Comparison of ENCODE assay signal across 15 cellular contexts in the genomic region with DNA sequence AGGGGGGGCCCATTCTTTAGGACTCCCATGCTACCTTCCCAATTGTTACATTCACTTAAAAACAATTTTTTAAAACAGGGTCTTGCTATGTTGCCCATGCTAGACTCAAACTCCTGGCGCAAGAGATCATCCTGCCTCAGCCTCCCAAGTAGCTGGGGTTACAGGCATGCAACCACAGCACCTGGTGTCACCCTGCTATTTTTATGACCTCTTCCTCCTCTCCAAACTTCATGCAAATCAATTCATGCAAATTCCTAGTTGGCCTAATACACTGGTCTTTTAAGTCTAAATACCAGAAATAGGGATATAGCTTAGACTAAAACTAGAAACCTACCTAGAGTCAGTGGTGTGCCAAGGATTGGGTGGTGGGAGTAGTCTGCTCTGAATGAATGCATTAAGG. TPM values are rescaled to one million over a fixed set of nuclear protein-coding genes. Genes with fewer than 3 reads are reported as not detected.
A peak's percentile ranks its signal among the peaks of the same experiment; 100 is the strongest.
DNase-seq lines count a peak whose midpoint lies in the region; ATAC-seq lines count a peak whose summit lies in the region.
"Had no signal": no experiment of that assay in that cellular context is flagged by ENCODE, and none has a peak within 500 bp of the region (broad histone marks: within the 10 kb centered on the region; RNA-seq: fewer than 3 reads in every experiment).

No MANE protein-coding gene starts in this region.

- H3K18ac ChIP-seq in neuronal stem cell (ENCODE audit: low read length), result no peak overlapping the region

- no peak overlapping the region for H3K4ac ChIP-seq in neuronal stem cell (ENCODE audit: low read length)

- peaks cover 0 to 7% (median 0%) of the 10 kb centered on the region in 3 experiments for H3K27me3 ChIP-seq in neuronal stem cell (ENCODE audit: control insufficient read depth in 3 of 3, insufficient read depth in 3 of 3, low read depth in 1 of 3, low read length in 3 of 3)
- no peaks in the 10 kb centered on the region for H3K27me3 ChIP-seq in CD8-positive, alpha-beta memory T cell (ENCODE audit: insufficient read depth, low read length, poor library complexity, severe bottlenecking)
- H3K27me3 ChIP-seq: adrenal gland, right atrium auricular region had no signal

- H3K9me3 ChIP-seq in neuronal stem cell (replicated peaks in 1 of 2; ENCODE audit: control insufficient read depth in 2 of 2, insufficient read depth in 1 of 2, low read depth in 1 of 2, low read length in 2 of 2), result no peaks in the 10 kb centered on the region
- H3K9me3 ChIP-seq in CD8-positive, alpha-beta memory T cell (ENCODE audit: low read length), result no peaks in the 10 kb centered on the region
- H3K9me3 ChIP-seq: adrenal gland, right atrium auricular region had no signal

- no peak overlapping the region for H2BK120ac ChIP-seq in neuronal stem cell (ENCODE audit: low read depth, low read length)

- no peak overlapping the region for H2AFZ ChIP-seq in neuronal stem cell (ENCODE audit: low read length)

- no peak overlapping the region for H2AK5ac ChIP-seq in neuronal stem cell (ENCODE audit: low read depth, low read length)

- DNase-seq in germinal center (ENCODE audit: low spot score) (peak; percentile 79), cardiac septum (ENCODE audit: low spot score) (no peak), KBM-7 (no peak), neuronal stem cell (ENCODE audit: low spot score) (no peak)
- DNase-seq in CD8-positive, alpha-beta memory T cell, result no peak
- DNase-seq: adrenal gland; CD4-positive, CD25-positive, alpha-beta regulatory T cell; H9; NCI-H1105; NCI-H446 treated with DMSO at 0.1 percent for 48 hours had no signal

- no peak overlapping the region for H3K27ac ChIP-seq in neuronal stem cell (replicated peaks; ENCODE audit: low read length)
- H3K27ac ChIP-seq in CD8-positive, alpha-beta memory T cell (ENCODE audit: low read depth, low read length), result no peak overlapping the region
- H3K27ac ChIP-seq: adrenal gland, right atrium auricular region, VCaP had no signal

- no peak overlapping the region for H3K27ac Mint-ChIP-seq in CD8-positive, alpha-beta memory T cell
- H3K27ac Mint-ChIP-seq: CD4-positive, CD25-positive, alpha-beta regulatory T cell; H9 had no signal

- no peak overlapping the region for H2BK12ac ChIP-seq in neuronal stem cell (ENCODE audit: low read length)

- no peak overlapping the region for H4K91ac ChIP-seq in neuronal stem cell (ENCODE audit: low read depth, low read length, poor library complexity)

- POLR2A ChIA-PET in CD8-positive, alpha-beta memory T cell (lab: Charles Lee), result no interaction called here

- no peak overlapping the region for H3K14ac ChIP-seq in neuronal stem cell (ENCODE audit: low read length)

- H3K4me2 ChIP-seq in neuronal stem cell (ENCODE audit: insufficient read depth, low read length, poor library complexity, severe bottlenecking), result no peak overlapping the region

- CTCF ChIA-PET in CD8-positive, alpha-beta memory T cell (lab: Charles Lee), result no interaction called here

- H3K4me3 Mint-ChIP-seq in CD8-positive, alpha-beta memory T cell, result no peak overlapping the region
- H3K4me3 Mint-ChIP-seq: CD4-positive, CD25-positive, alpha-beta regulatory T cell; H9 had no signal

- in situ Hi-C loops in KBM-7 (cut with MboI; ENCODE audit: low pct_unique_long_range_greater_than_20kb, low sequenced_read_pairs), result no loop called here

- H3K23ac ChIP-seq in neuronal stem cell (ENCODE audit: low read depth, low read length, poor library complexity), result no peak overlapping the region

- WGBS in neuronal stem cell (ENCODE audit: extremely low coverage in 2 of 2, insufficient read length in 2 of 2, insufficient replicate concordance in 1 of 2), 2 donors, result no CpG with 5 or more reads among the region's 1 CpG

- no peak overlapping the region for H2BK5ac ChIP-seq in neuronal stem cell (ENCODE audit: low read length)

- intact Hi-C loops in cardiac septum (cut with DNase I), result no loop called here

- no peak overlapping the region for H3K4me3 ChIP-seq in neuronal stem cell (ENCODE audit: low read length in 2 of 2)
- no peak overlapping the region for H3K4me3 ChIP-seq in CD8-positive, alpha-beta memory T cell (ENCODE audit: low read length)
- H3K4me3 ChIP-seq: adrenal gland, right atrium auricular region had no signal

- peaks cover 0 to 12% of the 10 kb centered on the region in 2 donors for H3K27me3 Mint-ChIP-seq in CD8-positive, alpha-beta memory T cell
- H3K27me3 Mint-ChIP-seq: CD4-positive, CD25-positive, alpha-beta regulatory T cell had no signal

- H3K36me3 ChIP-seq in neuronal stem cell (replicated peaks in 1 of 2; ENCODE audit: control insufficient read depth in 2 of 2, insufficient read depth in 2 of 2, low read length in 2 of 2), result no peaks in the 10 kb centered on the region
- no peaks in the 10 kb centered on the region for H3K36me3 ChIP-seq in CD8-positive, alpha-beta memory T cell (ENCODE audit: insufficient read depth, low read length)
- H3K36me3 ChIP-seq: adrenal gland, right atrium auricular region had no signal

- ATAC-seq in GM18868 (IDR thresholded peaks at IDR 0.05; ENCODE audit: unreplicated experiment), result peak; percentile 58
- ATAC-seq in GM21526 (IDR thresholded peaks at IDR 0.05; ENCODE audit: low FRiP score, unreplicated experiment), result peak; percentile 77
- peak; percentile 88 for ATAC-seq in HG03354 (IDR thresholded peaks at IDR 0.05; ENCODE audit: poor library complexity, severe bottlenecking, unreplicated experiment)

- H3K79me1 ChIP-seq in neuronal stem cell (ENCODE audit: low read depth, low read length), result no peaks in the 10 kb centered on the region

- H3K4me1 Mint-ChIP-seq in CD8-positive, alpha-beta memory T cell, result no peaks in the 10 kb centered on the region
- H3K4me1 Mint-ChIP-seq: CD4-positive, CD25-positive, alpha-beta regulatory T cell had no signal

- no peaks in the 10 kb centered on the region for H3K9me3 Mint-ChIP-seq in CD8-positive, alpha-beta memory T cell
- H3K9me3 Mint-ChIP-seq: H9 had no signal

- H2BK15ac ChIP-seq in neuronal stem cell (ENCODE audit: low read length), result no peak overlapping the region

- H3K9ac ChIP-seq in neuronal stem cell (ENCODE audit: low read depth, low read length, poor library complexity), result no peak overlapping the region

- peaks cover 0 to 1% of the 10 kb centered on the region in 2 donors for H3K4me1 ChIP-seq in neuronal stem cell (ENCODE audit: control insufficient read depth in 2 of 2, insufficient read depth in 1 of 2, low read depth in 1 of 2, low read length in 2 of 2)
- H3K4me1 ChIP-seq in CD8-positive, alpha-beta memory T cell (ENCODE audit: insufficient read depth, low read length), result no peaks in the 10 kb centered on the region
- H3K4me1 ChIP-seq: adrenal gland, right atrium auricular region had no signal

- H4K8ac ChIP-seq in neuronal stem cell (ENCODE audit: low read depth, low read length), result no peak overlapping the region

- no peaks in the 10 kb centered on the region for H3K36me3 Mint-ChIP-seq in CD8-positive, alpha-beta memory T cell
- H3K36me3 Mint-ChIP-seq: CD4-positive, CD25-positive, alpha-beta regulatory T cell had no signal

RNA-seq across cellular contexts. Expression of a gene that starts 30.1 kb away (rescaled TPM):
- 9.8 TPM for total RNA-seq in cardiac septum
- 1.5 TPM for polyA plus RNA-seq in neuronal stem cell (2013, experiment 1 of 2)
- 1.4 TPM for polyA plus RNA-seq in neuronal stem cell (2013, experiment 2 of 2)
- total RNA-seq in CD8-positive, alpha-beta memory T cell, result 1 to 10 TPM; 6.5 to 6.6 TPM
- polyA plus RNA-seq in CD8-positive, alpha-beta memory T cell, result 9.9 TPM
- total RNA-seq: H9 had no signal

RNA-seq across cellular contexts. Expression of a gene that starts 40.1 kb away (rescaled TPM):
- total RNA-seq in cardiac septum, result 81.0 TPM
- 27.8 TPM for polyA plus RNA-seq in neuronal stem cell (2013, experiment 1 of 2)
- polyA plus RNA-seq in neuronal stem cell (2013, experiment 2 of 2), result 28.1 TPM
- 10 to 100 TPM; 78.2 to 87.1 TPM for total RNA-seq in CD8-positive, alpha-beta memory T cell
- 66.4 TPM for polyA plus RNA-seq in CD8-positive, alpha-beta memory T cell
